ENCODE assay signal across 15 cellular contexts in genomic region chr3:128605091-128606046, GRCh38.
"Had no signal": no experiment of that assay in that cellular context is flagged by ENCODE, and none has a peak within 500 bp of the region (broad histone marks: within the 10 kb centered on the region; RNA-seq: fewer than 3 reads in every experiment).

No MANE protein-coding gene starts in this region.

- H3K36me3 ChIP-seq: brain microvascular endothelial cell, sigmoid colon, upper lobe of left lung had no signal

- H3K36me3 Mint-ChIP-seq: activated naive CD8-positive, alpha-beta T cell; memory B cell; natural killer cell had no signal

- H3K9me3 Mint-ChIP-seq: endodermal cell; memory B cell; natural killer cell; stimulated activated naive CD8-positive, alpha-beta T cell treated with anti-CD3 and anti-CD28 coated beads, Interleukin-15, Interleukin-2, amounts not matched to agents 100 ng/mL and 50 ng/mL, for 24 hours had no signal

- H3K9me3 ChIP-seq: psoas muscle, sigmoid colon, upper lobe of left lung had no signal

- DNase-seq: activated effector memory CD4-positive, alpha-beta T cell treated with Interleukin-2 at 50 U/mL for 16 hours; activated T-cell treated with anti-CD3 and anti-CD28 coated beads, Interleukin-2, amount 50 U/mL, for 1 hour; brain microvascular endothelial cell; endodermal cell; left colon; natural killer cell; psoas muscle; sigmoid colon; stimulated activated CD4-positive, alpha-beta T cell treated with anti-CD3 and anti-CD28 coated beads, Interleukin-4, amount 100 ng/mL, for 1 hour; stimulated activated CD8-positive, alpha-beta memory T cell treated with anti-CD3 and anti-CD28 coated beads, Interleukin-4, amount 100 ng/mL, for 48 hours; upper lobe of left lung had no signal

- H3K4me1 ChIP-seq: psoas muscle had no signal

- H3K27ac ChIP-seq: brain microvascular endothelial cell, psoas muscle, sigmoid colon, upper lobe of left lung had no signal

- H3K4me3 Mint-ChIP-seq: activated naive CD8-positive, alpha-beta T cell; endodermal cell; memory B cell; stimulated activated naive CD8-positive, alpha-beta T cell treated with anti-CD3 and anti-CD28 coated beads, Interleukin-15, Interleukin-2, amounts not matched to agents 100 ng/mL and 50 ng/mL, for 24 hours had no signal

- ATAC-seq: activated CD4-positive, CD25-positive, alpha-beta regulatory T cell treated with anti-CD3 and anti-CD28 coated beads, Interleukin-2, amount 50 U/mL, for 24 hours; left colon; natural killer cell; psoas muscle had no signal

- H3K4me1 Mint-ChIP-seq: endodermal cell, memory B cell, natural killer cell had no signal

- H3K4me3 ChIP-seq: psoas muscle, sigmoid colon, upper lobe of left lung had no signal

- H3K27ac Mint-ChIP-seq: activated naive CD8-positive, alpha-beta T cell; endodermal cell; memory B cell; natural killer cell; stimulated activated naive CD8-positive, alpha-beta T cell treated with anti-CD3 and anti-CD28 coated beads, Interleukin-15, Interleukin-2, amounts not matched to agents 100 ng/mL and 50 ng/mL, for 24 hours had no signal

- H3K27me3 ChIP-seq: brain microvascular endothelial cell, sigmoid colon, upper lobe of left lung had no signal

- H3K27me3 Mint-ChIP-seq: activated naive CD8-positive, alpha-beta T cell; memory B cell had no signal
